Comparison of ENCODE assay signal across 26 cellular contexts in the genomic region with DNA sequence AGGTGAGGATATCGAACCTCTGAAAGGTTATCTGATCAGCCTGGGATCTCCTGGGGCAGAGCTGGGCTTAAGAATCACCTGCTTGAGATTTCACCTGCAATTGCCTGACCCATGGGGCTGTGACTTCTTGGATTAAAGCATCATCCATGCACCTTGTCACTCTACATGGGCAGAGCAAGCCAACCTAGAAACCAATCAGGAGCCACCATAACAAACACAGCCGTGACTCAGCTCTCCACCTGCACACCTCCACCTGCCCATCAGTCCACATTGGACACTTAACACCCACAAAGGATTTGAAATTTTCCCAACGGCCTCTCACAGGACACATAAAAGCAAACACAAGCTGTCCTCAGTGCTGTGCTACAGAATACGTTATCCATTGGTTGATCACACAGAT. TPM values are rescaled to one million over a fixed set of nuclear protein-coding genes. Genes with fewer than 3 reads are reported as not detected.
A peak's percentile ranks its signal among the peaks of the same experiment; 100 is the strongest.
DNase-seq lines count a peak whose midpoint lies in the region; ATAC-seq and TF ChIP-seq lines count a peak whose summit lies in the region.
"Had no signal": no experiment of that assay in that cellular context is flagged by ENCODE, and none has a peak within 500 bp of the region (broad histone marks: within the 10 kb centered on the region; RNA-seq: fewer than 3 reads in every experiment).

No MANE protein-coding gene starts in this region.

- BruUV-seq in Calu3 (replicated peaks; lab: Mats Ljungman, UMichigan) = no TSS peak

- peaks cover 9% of the 10 kb centered on the region for H3K36me3 Mint-ChIP-seq in Calu3 (ENCODE audit: insufficient read depth, unreplicated experiment)
- H3K36me3 Mint-ChIP-seq: type B pancreatic cell had no signal

- peak overlapping the region; percentile 39 for H3K27ac Mint-ChIP-seq in Calu3 (ENCODE audit: unreplicated experiment)
- H3K27ac Mint-ChIP-seq: activated CD8-positive, alpha-beta memory T cell treated with anti-CD3 and anti-CD28 coated beads, Interleukin-2, amount 10 ng/mL, durations not matched to agents 7 days and 5 days; activated T-cell treated with anti-CD3 and anti-CD28 coated beads, Interleukin-2, amount 50 U/mL, for 72 hours; CD4-positive, alpha-beta T cell had no signal

- DNase-seq in Calu3 = no peak
- DNase-seq in HT-29 (ENCODE audit: low spot score) = peak; percentile 31
- DNase-seq in NCI-H774 (lab: John Stamatoyannopoulos, UW) = peak; percentile 77
- DNase-seq in NCI-H345 treated with DMSO at 0.1 percent for 48 hours (lab: John Stamatoyannopoulos, UW; ENCODE audit: unreplicated experiment) = no peak
- DNase-seq in cerebellar cortex (ENCODE audit: low spot score) = no peak
- DNase-seq: activated CD4-positive, alpha-beta T cell treated with anti-CD3 and anti-CD28 coated beads, Interleukin-2, amount 50 U/mL, for 1 hour; activated CD8-positive, alpha-beta memory T cell treated with anti-CD3 and anti-CD28 coated beads, Interleukin-2, amount 10 ng/mL, durations not matched to agents 7 days and 5 days; activated naive CD4-positive, alpha-beta T cell treated with anti-CD3 and anti-CD28 coated beads, Interleukin-2, amount 50 U/mL, for 16 hours; activated T-cell treated with anti-CD3 and anti-CD28 coated beads, Interleukin-2, amount 50 U/mL, for 72 hours; caudate nucleus; CD4-positive, alpha-beta T cell; DMS79; GF-D8; kidney; mammary epithelial cell; NCI-H2081 treated with DMSO at 0.1 percent for 48 hours; NCI-H526 treated with DMSO at 0.1 percent for 48 hours; psoas muscle; stimulated activated CD4-positive, alpha-beta T cell treated with anti-CD3 and anti-CD28 coated beads, Interleukin-2, amount 100 ng/mL, for 24 hours; T-helper 9 cell; WERI-Rb-1 had no signal

- ATAC-seq in GM18519 (IDR thresholded peaks at IDR 0.05; ENCODE audit: low FRiP score, unreplicated experiment) = no peak
- ATAC-seq: activated CD8-positive, alpha-beta memory T cell treated with anti-CD3 and anti-CD28 coated beads, Interleukin-2, amount 10 ng/mL, durations not matched to agents 7 days and 5 days; activated T-cell treated with anti-CD3 and anti-CD28 coated beads, Interleukin-2, amount 50 U/mL, for 72 hours; HepG2; psoas muscle had no signal

- H3K9me3 Mint-ChIP-seq in Calu3 (ENCODE audit: low read depth, unreplicated experiment) = no peaks in the 10 kb centered on the region
- H3K9me3 Mint-ChIP-seq: CD4-positive, alpha-beta T cell; type B pancreatic cell had no signal

- peaks cover 39% of the 10 kb centered on the region for H3K4me1 Mint-ChIP-seq in Calu3 (ENCODE audit: low read depth, unreplicated experiment)

- no peaks in the 10 kb centered on the region for H3K27me3 ChIP-seq in mucosa of rectum (ENCODE audit: control insufficient read depth in 2 of 2, insufficient read depth in 2 of 2, low read length in 2 of 2)

- H3K4me3 Mint-ChIP-seq in Calu3 (ENCODE audit: low read depth, unreplicated experiment) = no peak overlapping the region
- H3K4me3 Mint-ChIP-seq: activated CD8-positive, alpha-beta memory T cell treated with anti-CD3 and anti-CD28 coated beads, Interleukin-2, amount 10 ng/mL, durations not matched to agents 7 days and 5 days; activated T-cell treated with anti-CD3 and anti-CD28 coated beads, Interleukin-2, amount 50 U/mL, for 72 hours; CD4-positive, alpha-beta T cell; type B pancreatic cell had no signal

- TF ChIP-seq CTCF in Calu3 (IDR thresholded peaks at IDR 0.05; ENCODE audit: unreplicated experiment) = no peak

- no peaks in the 10 kb centered on the region for H3K27me3 Mint-ChIP-seq in Calu3 (ENCODE audit: unreplicated experiment)
- H3K27me3 Mint-ChIP-seq: activated CD8-positive, alpha-beta memory T cell treated with anti-CD3 and anti-CD28 coated beads, Interleukin-2, amount 10 ng/mL, durations not matched to agents 7 days and 5 days; CD4-positive, alpha-beta T cell had no signal

- H3K27ac ChIP-seq in mucosa of rectum (ENCODE audit: low read depth in 2 of 2, low read length in 2 of 2) = peak overlapping the region; percentile 52 to 60
- H3K27ac ChIP-seq: HL-60, psoas muscle, WERI-Rb-1 had no signal

- no peaks in the 10 kb centered on the region for H3K9me3 ChIP-seq in mucosa of rectum (ENCODE audit: control insufficient read depth in 2 of 2, low read length in 2 of 2)
- H3K9me3 ChIP-seq: psoas muscle had no signal

- no peak overlapping the region for H3K9ac ChIP-seq in mucosa of rectum (ENCODE audit: low read depth in 1 of 2, low read length in 2 of 2)

- H3K4me1 ChIP-seq in mucosa of rectum (ENCODE audit: control insufficient read depth in 2 of 2, insufficient read depth in 2 of 2, low read length in 2 of 2) = peaks cover 5 to 15% of the 10 kb centered on the region in 2 donors
- H3K4me1 ChIP-seq: psoas muscle had no signal

- H3K36me3 ChIP-seq in mucosa of rectum (ENCODE audit: control insufficient read depth in 2 of 2, insufficient read depth in 2 of 2, low read length in 2 of 2) = no peaks in the 10 kb centered on the region
- H3K36me3 ChIP-seq: WERI-Rb-1 had no signal

- H3K4me3 ChIP-seq in mucosa of rectum (ENCODE audit: low read length in 2 of 2) = no peak overlapping the region
- H3K4me3 ChIP-seq: psoas muscle had no signal

- intact Hi-C loops in Calu3 (cut with micrococcal nuclease; ENCODE audit: unreplicated experiment) = no loop called here

- CTCF ChIA-PET in Calu3 (lab: Charles Lee) = no interaction called here

RNA-seq across cellular contexts. Expression of a gene that starts 35.1 kb away (rescaled TPM):
- 49.9 and 63.3 TPM in 2 replicates for total RNA-seq in Calu3 (2022)
- total RNA-seq in HT-29 (2014; rRNA removed; shearing (Covaris generic)) = 171 and 172 TPM in 2 replicates

Comparison
In these comparisons a context has a peak if more than half of its experiments do, and no peak if none do; other contexts are left out.
1. DNase-seq: peak in HT-29 (single experiment) and NCI-H774 (single experiment); none in Calu3 (single experiment), NCI-H345 treated with DMSO at 0.1 percent for 48 hours (single experiment) and cerebellar cortex (single experiment).